Comparison of ENCODE assay signal across 36 cellular contexts in genomic region chr2:30476636-30477035, GRCh38.
"Had no signal": no experiment of that assay in that cellular context is flagged by ENCODE, and none has a peak within 500 bp of the region (broad histone marks: within the 10 kb centered on the region; RNA-seq: fewer than 3 reads in every experiment).

No MANE protein-coding gene starts in this region.

- H3K27me3 ChIP-seq: adrenal gland, body of pancreas, colonic mucosa, dorsolateral prefrontal cortex had no signal

- H3K4me3 ChIP-seq: adrenal gland, body of pancreas, colonic mucosa, dorsolateral prefrontal cortex had no signal

- H3K9me3 Mint-ChIP-seq: activated CD4-positive, alpha-beta memory T cell treated with anti-CD3 and anti-CD28 coated beads for 36 hours; activated CD4-positive, alpha-beta T cell treated with anti-CD3 and anti-CD28 coated beads, Interleukin-2, amount 10 ng/mL, durations not matched to agents 24 days and 14 days; activated naive CD4-positive, alpha-beta T cell treated with anti-CD3 and anti-CD28 coated beads for 36 hours; activated naive CD4-positive, alpha-beta T cell treated with anti-CD3 and anti-CD28 coated beads, Interleukin-2, amount 50 U/mL, for 24 hours; activated naive CD8-positive, alpha-beta T cell treated with anti-CD3 and anti-CD28 coated beads for 36 hours; activated naive CD8-positive, alpha-beta T cell treated with anti-CD3 and anti-CD28 coated beads, Interleukin-2, amount 50 U/mL, for 24 hours; activated T-helper 1 cell treated with anti-CD3 and anti-CD28 coated beads, Interleukin-12 subunit alpha, Interleukin-12 subunit beta, Interleukin-2, Interleukin-4 antibody, amounts not matched to agents 30 ng/mL and 10 ng/mL and 1 ng/mL, durations not matched to agents 14 hours and 24 hours and 36 hours; activated T-helper 2 cell treated with anti-CD3 and anti-CD28 coated beads, Interferon-gamma antibody, Interleukin-2, Interleukin-4, amounts not matched to agents 10 μg/mL and 5 μg/mL and 100 μg/mL, durations not matched to agents 14 hours and 24 hours and 36 hours; dendritic cell treated with granulocyte-macrophage colony-stimulating factor and Interleukin-4, amounts not matched to agents 40 ng/mL and 50 ng/mL, for 4 days; T-helper 2 cell treated with Interferon-gamma antibody and Interleukin-4, amounts not matched to agents 5 μg/mL and 100 μg/mL, for 36 hours had no signal

- ATAC-seq: activated CD4-positive, alpha-beta T cell treated with anti-CD3 and anti-CD28 coated beads for 36 hours; activated CD8-positive, alpha-beta memory T cell treated with anti-CD3 and anti-CD28 coated beads, Interleukin-2, amount 10 ng/mL, durations not matched to agents 7 days and 5 days; activated CD8-positive, alpha-beta T cell treated with anti-CD3 and anti-CD28 coated beads, Interleukin-2, amount 10 ng/mL, durations not matched to agents 7 days and 5 days; activated naive CD8-positive, alpha-beta T cell treated with anti-CD3 and anti-CD28 coated beads, Interleukin-2, amount 50 U/mL, for 24 hours; body of pancreas; esophagus mucosa; T-helper 17 cell had no signal

- H3K4me1 ChIP-seq: colonic mucosa had no signal

- H3K27me3 Mint-ChIP-seq: activated CD4-positive, alpha-beta memory T cell treated with anti-CD3 and anti-CD28 coated beads for 36 hours; activated CD4-positive, alpha-beta T cell treated with anti-CD3 and anti-CD28 coated beads for 36 hours; activated CD4-positive, alpha-beta T cell treated with anti-CD3 and anti-CD28 coated beads, Interleukin-2, amount 10 ng/mL, durations not matched to agents 24 days and 14 days; activated CD8-positive, alpha-beta memory T cell treated with anti-CD3 and anti-CD28 coated beads, Interleukin-2, amount 10 ng/mL, durations not matched to agents 7 days and 5 days; activated naive CD4-positive, alpha-beta T cell treated with anti-CD3 and anti-CD28 coated beads, Interleukin-2, amount 50 U/mL, for 24 hours; activated naive CD8-positive, alpha-beta T cell treated with anti-CD3 and anti-CD28 coated beads for 36 hours; activated naive CD8-positive, alpha-beta T cell treated with anti-CD3 and anti-CD28 coated beads, Interleukin-2, amount 50 U/mL, for 24 hours; dendritic cell treated with granulocyte-macrophage colony-stimulating factor and Interleukin-4, amounts not matched to agents 40 ng/mL and 50 ng/mL, for 4 days; T-helper 17 cell had no signal

- DNase-seq: activated CD4-positive, alpha-beta memory T cell treated with anti-CD3 and anti-CD28 coated beads for 36 hours; activated CD4-positive, alpha-beta T cell treated with anti-CD3 and anti-CD28 coated beads for 36 hours; activated CD4-positive, alpha-beta T cell treated with anti-CD3 and anti-CD28 coated beads, Interleukin-2, amount 10 ng/mL, durations not matched to agents 24 days and 14 days; activated CD4-positive, CD25-positive, alpha-beta regulatory T cell; activated CD4-positive, CD25-positive, alpha-beta regulatory T cell treated with anti-CD3 and anti-CD28 coated beads, Interleukin-2, amount 50 U/mL, for 72 hours; activated CD8-positive, alpha-beta memory T cell treated with anti-CD3 and anti-CD28 coated beads, Interleukin-2, amount 10 ng/mL, durations not matched to agents 7 days and 5 days; activated CD8-positive, alpha-beta memory T cell treated with anti-CD3 and anti-CD28 coated beads, Interleukin-2, amount 50 U/mL, for 4 hours; activated CD8-positive, alpha-beta T cell treated with anti-CD3 and anti-CD28 coated beads, Interleukin-2, amount 10 ng/mL, durations not matched to agents 7 days and 5 days; activated effector memory CD4-positive, alpha-beta T cell treated with anti-CD3 and anti-CD28 coated beads, Interleukin-2, amount 50 U/mL, for 16 hours; activated naive CD4-positive, alpha-beta T cell treated with anti-CD3 and anti-CD28 coated beads for 36 hours; activated naive CD8-positive, alpha-beta T cell treated with anti-CD3 and anti-CD28 coated beads for 36 hours; activated naive CD8-positive, alpha-beta T cell treated with anti-CD3 and anti-CD28 coated beads, Interleukin-2, amount 50 U/mL, for 24 hours; activated T-cell treated with anti-CD3 and anti-CD28 coated beads, Interleukin-2, amount 50 U/mL, for 1 hour; activated T-cell treated with anti-CD3 and anti-CD28 coated beads, Interleukin-2, amount 50 U/mL, for 48 hours; adrenal gland; amygdala; aorta; body of pancreas; central memory CD4-positive, alpha-beta T cell; cerebellar nuclear complex; colonic mucosa; dorsolateral prefrontal cortex; effector memory CD4-positive, alpha-beta T cell; endodermal cell; foreskin fibroblast; head of caudate nucleus; T-helper 1 cell; T-helper 17 cell; T1000; WERI-Rb-1 had no signal

- H3K27ac Mint-ChIP-seq: activated CD4-positive, alpha-beta memory T cell treated with anti-CD3 and anti-CD28 coated beads for 36 hours; activated CD4-positive, alpha-beta T cell treated with anti-CD3 and anti-CD28 coated beads for 36 hours; activated CD4-positive, alpha-beta T cell treated with anti-CD3 and anti-CD28 coated beads, Interleukin-2, amount 10 ng/mL, durations not matched to agents 24 days and 14 days; activated CD8-positive, alpha-beta memory T cell treated with anti-CD3 and anti-CD28 coated beads, Interleukin-2, amount 10 ng/mL, durations not matched to agents 7 days and 5 days; activated CD8-positive, alpha-beta T cell treated with anti-CD3 and anti-CD28 coated beads, Interleukin-2, amount 10 ng/mL, durations not matched to agents 7 days and 5 days; activated naive CD4-positive, alpha-beta T cell treated with anti-CD3 and anti-CD28 coated beads for 36 hours; activated naive CD8-positive, alpha-beta T cell treated with anti-CD3 and anti-CD28 coated beads for 36 hours; activated naive CD8-positive, alpha-beta T cell treated with anti-CD3 and anti-CD28 coated beads, Interleukin-2, amount 50 U/mL, for 24 hours; activated T-helper 1 cell treated with anti-CD3 and anti-CD28 coated beads, Interleukin-12 subunit alpha, Interleukin-12 subunit beta, Interleukin-2, Interleukin-4 antibody, amounts not matched to agents 30 ng/mL and 10 ng/mL and 1 ng/mL, durations not matched to agents 14 hours and 24 hours and 36 hours; activated T-helper 2 cell treated with anti-CD3 and anti-CD28 coated beads, Interferon-gamma antibody, Interleukin-2, Interleukin-4, amounts not matched to agents 10 μg/mL and 5 μg/mL and 100 μg/mL, durations not matched to agents 14 hours and 24 hours and 36 hours; dendritic cell treated with granulocyte-macrophage colony-stimulating factor and Interleukin-4, amounts not matched to agents 40 ng/mL and 50 ng/mL, for 4 days; endodermal cell; T-helper 17 cell; T-helper 2 cell treated with Interferon-gamma antibody and Interleukin-4, amounts not matched to agents 5 μg/mL and 100 μg/mL, for 36 hours had no signal

- H3K4me3 Mint-ChIP-seq: activated CD4-positive, alpha-beta memory T cell treated with anti-CD3 and anti-CD28 coated beads for 36 hours; activated CD4-positive, alpha-beta T cell treated with anti-CD3 and anti-CD28 coated beads for 36 hours; activated CD4-positive, alpha-beta T cell treated with anti-CD3 and anti-CD28 coated beads, Interleukin-2, amount 10 ng/mL, durations not matched to agents 24 days and 14 days; activated CD8-positive, alpha-beta memory T cell treated with anti-CD3 and anti-CD28 coated beads, Interleukin-2, amount 10 ng/mL, durations not matched to agents 7 days and 5 days; activated CD8-positive, alpha-beta T cell treated with anti-CD3 and anti-CD28 coated beads, Interleukin-2, amount 10 ng/mL, durations not matched to agents 7 days and 5 days; activated naive CD4-positive, alpha-beta T cell treated with anti-CD3 and anti-CD28 coated beads for 36 hours; activated naive CD4-positive, alpha-beta T cell treated with anti-CD3 and anti-CD28 coated beads, Interleukin-2, amount 50 U/mL, for 24 hours; activated naive CD8-positive, alpha-beta T cell treated with anti-CD3 and anti-CD28 coated beads for 36 hours; activated naive CD8-positive, alpha-beta T cell treated with anti-CD3 and anti-CD28 coated beads, Interleukin-2, amount 50 U/mL, for 24 hours; activated T-helper 1 cell treated with anti-CD3 and anti-CD28 coated beads, Interleukin-12 subunit alpha, Interleukin-12 subunit beta, Interleukin-2, Interleukin-4 antibody, amounts not matched to agents 30 ng/mL and 10 ng/mL and 1 ng/mL, durations not matched to agents 14 hours and 24 hours and 36 hours; dendritic cell treated with granulocyte-macrophage colony-stimulating factor and Interleukin-4, amounts not matched to agents 40 ng/mL and 50 ng/mL, for 4 days; endodermal cell; T-helper 17 cell; T-helper 2 cell treated with Interferon-gamma antibody and Interleukin-4, amounts not matched to agents 5 μg/mL and 100 μg/mL, for 36 hours had no signal

- H3K36me3 ChIP-seq: adrenal gland, colonic mucosa had no signal

- H3K27ac ChIP-seq: adrenal gland, body of pancreas, colonic mucosa, dorsolateral prefrontal cortex, WERI-Rb-1 had no signal

- H3K9me3 ChIP-seq: adrenal gland, body of pancreas, colonic mucosa had no signal
